In the genomic region with DNA sequence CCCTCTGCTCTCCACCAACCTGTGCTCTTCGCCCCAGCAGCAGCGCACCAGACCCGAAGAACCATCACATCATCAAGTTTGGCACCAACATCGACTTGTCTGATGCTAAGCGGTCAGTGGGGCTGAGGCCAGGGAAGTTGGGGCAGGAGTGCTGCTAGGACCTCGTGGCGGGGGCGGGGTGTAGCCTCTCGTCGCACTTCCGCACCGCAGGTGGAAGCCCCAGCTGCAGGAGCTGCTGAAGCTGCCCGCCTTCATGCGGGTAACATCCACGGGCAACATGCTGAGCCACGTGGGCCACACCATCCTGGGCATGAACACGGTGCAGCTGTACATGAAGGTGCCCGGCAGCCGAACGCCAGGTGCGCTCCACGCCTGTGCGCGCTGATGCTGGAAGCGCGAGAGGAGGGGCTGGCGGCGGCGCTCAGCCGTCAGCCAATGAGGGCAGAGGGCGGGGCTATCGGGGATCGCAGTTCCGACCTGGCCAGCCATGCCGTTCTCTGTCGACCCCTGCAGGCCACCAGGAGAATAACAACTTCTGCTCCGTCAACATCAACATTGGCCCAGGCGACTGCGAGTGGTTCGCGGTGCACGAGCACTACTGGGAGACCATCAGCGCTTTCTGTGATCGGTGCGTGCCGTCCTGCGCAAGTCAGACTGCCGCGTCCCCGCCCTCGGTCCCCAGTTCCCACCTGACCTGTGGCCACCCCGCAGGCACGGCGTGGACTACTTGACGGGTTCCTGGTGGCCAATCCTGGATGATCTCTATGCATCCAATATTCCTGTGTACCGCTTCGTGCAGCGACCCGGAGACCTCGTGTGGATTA, we compare ENCODE assay signal across 8 cellular contexts. TPM values are rescaled to one million over a fixed set of nuclear protein-coding genes. Genes with fewer than 3 reads are reported as not detected.
DNase-seq lines count a peak whose midpoint lies in the region; ATAC-seq and TF ChIP-seq lines count a peak whose summit lies in the region.

No MANE protein-coding gene starts in this region.

- H3K4me1 ChIP-seq in smooth muscle cell (ENCODE audit: low read depth): peaks cover 32% of the 10 kb centered on the region

- H3K36me3 ChIP-seq in smooth muscle cell (ENCODE audit: low read depth): no peaks in the 10 kb centered on the region

- H3F3A ChIP-seq in smooth muscle cell (ENCODE audit: low read depth): peaks cover 41% of the 10 kb centered on the region

- peaks cover 39% of the 10 kb centered on the region for H3K36me3 Mint-ChIP-seq in MCF 10A (ENCODE audit: insufficient read depth, unreplicated experiment)

- no peaks in the 10 kb centered on the region for H3K9me3 Mint-ChIP-seq in MCF 10A (ENCODE audit: unreplicated experiment)

- no peak overlapping the region for H3K4me2 ChIP-seq in smooth muscle cell

- peak overlapping the region; percentile 16 for H3K27ac Mint-ChIP-seq in MCF 10A (ENCODE audit: low read depth, unreplicated experiment)

- H3K4me3 ChIP-seq in iPS-18c (ENCODE audit: insufficient read depth, low read depth, low read length): peak overlapping the region; percentile 58
- no peak overlapping the region for H3K4me3 ChIP-seq in smooth muscle cell

- no TSS peak for BruUV-seq in MCF 10A (replicated peaks; lab: Mats Ljungman, UMichigan)

- intact Hi-C loops in MCF 10A (cut with micrococcal nuclease): loop anchor here (1.0 kb wide), 3 partner anchors 17 to 108 kb away; a partner anchor contains a TSS

- H3K9me3 ChIP-seq in iPS-18c (ENCODE audit: control insufficient read depth, insufficient read depth, low read length) (peaks cover 3% of the 10 kb centered on the region), smooth muscle cell (replicated peaks; ENCODE audit: low read depth) (no peaks in the 10 kb centered on the region)

- no peaks in the 10 kb centered on the region for H3K27me3 ChIP-seq in smooth muscle cell (ENCODE audit: low read depth)

- POLR2A ChIA-PET in MCF 10A (lab: Yijun Ruan, JAX): interaction anchor here (0.9 to 3.2 kb wide), 3 partner anchors 9 to 108 kb away, joined by 4 to 21 read pairs (median 12); a partner anchor contains a TSS

- no peaks in the 10 kb centered on the region for H3K27me3 Mint-ChIP-seq in MCF 10A (ENCODE audit: insufficient read depth, unreplicated experiment)

- CTCF ChIA-PET in MCF 10A (lab: Yijun Ruan, JAX): interaction anchor here (0.8 to 3.0 kb wide), 13 partner anchors 11 to 165 kb away, joined by 3 to 27 read pairs (median 5); a partner anchor contains a TSS

- peak overlapping the region; percentile 36; the same call in 1 of the 2 replicates for H3K27ac ChIP-seq in VCaP
- no peak overlapping the region for H3K27ac ChIP-seq in smooth muscle cell (ENCODE audit: low read depth)

- WGBS in smooth muscle cell (ENCODE audit: low lambda C conversion rate): 33% methylated on average over 60 of the region's 60 CpGs

- H3K4me1 Mint-ChIP-seq in MCF 10A (ENCODE audit: insufficient read depth, unreplicated experiment): peaks cover 7% of the 10 kb centered on the region

- H3K79me2 ChIP-seq in smooth muscle cell (ENCODE audit: low read depth): peaks cover 42% of the 10 kb centered on the region

- DNase-seq in NK-92 (lab: John Stamatoyannopoulos, UW; ENCODE audit: unreplicated experiment): peak; percentile 53
- no peak for DNase-seq in NK-92 treated with Interleukin-12 subunit alpha and Interleukin-12 subunit beta, amount 100 ng/mL, for 24 hours (lab: John Stamatoyannopoulos, UW)
- DNase-seq in NCI-H1930 (lab: John Stamatoyannopoulos, UW): peak; percentile 82 to 87
- peak; percentile 85 for DNase-seq in MCF 10A (ENCODE audit: unreplicated experiment)
- peak; percentile 59 for DNase-seq in smooth muscle cell (lab: John Stamatoyannopoulos, UW; ENCODE audit: unreplicated experiment)

- TF ChIP-seq CTCF in VCaP (conservative IDR thresholded peaks at IDR 0.05) (peak; percentile 89), MCF 10A (IDR thresholded peaks at IDR 0.05; ENCODE audit: unreplicated experiment) (peak; percentile 91), smooth muscle cell (IDR thresholded peaks at IDR 0.05; ENCODE audit: borderline replicate concordance, insufficient read depth, poor library complexity, severe bottlenecking) (peak; percentile 90)

- H3K9ac ChIP-seq in smooth muscle cell (ENCODE audit: low read depth): no peak overlapping the region

- peak; percentile 75 for ATAC-seq in HG02884 (IDR thresholded peaks at IDR 0.05; ENCODE audit: unreplicated experiment)

- peaks cover 98% of the 10 kb centered on the region for H4K20me1 ChIP-seq in smooth muscle cell (ENCODE audit: low read depth)

- no peak overlapping the region for H3K4me3 Mint-ChIP-seq in MCF 10A (ENCODE audit: unreplicated experiment)

- H2AFZ ChIP-seq in smooth muscle cell (ENCODE audit: low read depth): no peak overlapping the region

RNA-seq across cellular contexts. Expression of a gene that starts 3.2 kb away (rescaled TPM):
- total RNA-seq in MCF 10A (2022) (3.5 and 4.4 TPM in 2 replicates), smooth muscle cell (5.1 and 8.6 TPM in 2 replicates)
- polyA plus RNA-seq in smooth muscle cell: 12.7 and 16.1 TPM in 2 replicates

RNA-seq across cellular contexts. Expression of a gene that starts 5.7 kb away (rescaled TPM):
- total RNA-seq in MCF 10A (2022) (70.2 and 83.4 TPM in 2 replicates), smooth muscle cell (30.6 and 76.4 TPM in 2 replicates)
- 86.1 and 99.4 TPM in 2 replicates for polyA plus RNA-seq in smooth muscle cell

RNA-seq across cellular contexts. Expression of a gene that starts 6.2 kb away (rescaled TPM):
- 23.1 and 23.2 TPM in 2 replicates for total RNA-seq in MCF 10A (2022)
- 8.6 and 9.3 TPM in 2 replicates for total RNA-seq in smooth muscle cell
- polyA plus RNA-seq in smooth muscle cell: 6.6 and 7.9 TPM in 2 replicates

RNA-seq across cellular contexts. Expression of a gene that starts 17.6 kb away (rescaled TPM):
- total RNA-seq in MCF 10A (2022) (37.9 and 39.8 TPM in 2 replicates), smooth muscle cell (4.3 and 9.1 TPM in 2 replicates)
- polyA plus RNA-seq in smooth muscle cell: 5.8 and 11.1 TPM in 2 replicates

RNA-seq across cellular contexts. Expression of a gene that starts 36.9 kb away (rescaled TPM):
- total RNA-seq in MCF 10A (2022): 78.5 and 87.1 TPM in 2 replicates
- 28.5 and 34.9 TPM in 2 replicates for total RNA-seq in smooth muscle cell
- polyA plus RNA-seq in smooth muscle cell: 16.3 and 23.5 TPM in 2 replicates
